17 cellular contexts compared by ENCODE assay signal in the genomic region with DNA sequence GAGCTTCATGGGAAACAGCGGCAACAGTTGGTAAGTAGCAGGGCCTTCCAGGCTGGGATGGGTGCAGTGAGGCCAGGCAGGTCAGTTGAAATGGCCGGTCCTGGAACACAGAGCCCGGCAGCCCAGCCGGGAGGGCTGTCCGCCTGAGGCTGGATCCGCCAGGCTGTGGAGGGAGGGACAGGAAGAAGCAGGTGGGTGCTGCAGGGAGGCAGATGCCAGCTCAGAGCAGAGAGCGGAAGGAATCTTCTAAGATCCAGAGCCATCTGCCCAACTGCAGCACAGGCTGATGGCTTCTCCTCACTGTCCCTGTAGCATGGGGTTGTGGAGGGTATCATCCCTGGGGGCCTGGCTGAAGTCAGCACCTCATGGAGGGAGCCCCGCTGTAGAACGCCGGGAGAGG. TPM values are rescaled to one million over a fixed set of nuclear protein-coding genes. Genes with fewer than 3 reads are reported as not detected.
DNase-seq lines count a peak whose midpoint lies in the region; TF ChIP-seq lines count a peak whose summit lies in the region.
"Had no signal": no experiment of that assay in that cellular context is flagged by ENCODE, and none has a peak within 500 bp of the region (broad histone marks: within the 10 kb centered on the region; RNA-seq: fewer than 3 reads in every experiment).

No MANE protein-coding gene starts in this region.

- no peaks in the 10 kb centered on the region for H3K79me2 ChIP-seq in hepatocyte

- H3K4me3 ChIP-seq in ascending aorta (peak overlapping the region; percentile 25 to 50), hepatocyte (no peak overlapping the region), stomach smooth muscle (ENCODE audit: low read length in 2 of 2) (peak overlapping the region; percentile 40 to 52)
- H3K4me3 ChIP-seq: HAP-1 had no signal

- H3K9me3 ChIP-seq in ascending aorta (no peaks in the 10 kb centered on the region), hepatocyte (ENCODE audit: low read depth) (no peaks in the 10 kb centered on the region), stomach smooth muscle (ENCODE audit: control insufficient read depth in 2 of 2, low read length in 2 of 2) (no peaks in the 10 kb centered on the region)
- H3K9me3 ChIP-seq: HAP-1 had no signal

- H3K4me2 ChIP-seq in hepatocyte: peak overlapping the region; percentile 73

- H3K36me3 ChIP-seq in ascending aorta (no peaks in the 10 kb centered on the region), hepatocyte (replicated peaks; ENCODE audit: insufficient read depth, low read depth) (no peaks in the 10 kb centered on the region), stomach smooth muscle (ENCODE audit: control insufficient read depth in 2 of 2, insufficient read depth in 2 of 2, low read length in 2 of 2) (no peaks in the 10 kb centered on the region)
- H3K36me3 ChIP-seq: HAP-1 had no signal

- peak; percentile 45 for DNase-seq in NCI-H1694 (lab: John Stamatoyannopoulos, UW)
- no peak for DNase-seq in ascending aorta (ENCODE audit: low spot score in 2 of 2)
- no peak for DNase-seq in hepatocyte (ENCODE audit: low spot score)
- DNase-seq in activated T-cell treated with anti-CD3 and anti-CD28 coated beads for 4 hours: no peak
- no peak for DNase-seq in effector CD4-positive, alpha-beta T cell
- no peak for DNase-seq in hepatic stellate cell (ENCODE audit: low spot score)
- no peak for DNase-seq in erythroblast (lab: John Stamatoyannopoulos, UW)
- DNase-seq: activated CD4-positive, alpha-beta memory T cell treated with anti-CD3 and anti-CD28 coated beads for 36 hours; CD4-positive, CD25-positive, alpha-beta regulatory T cell; KG1; NCI-H1417 treated with DMSO at 0.1 percent for 48 hours; NCI-H774; stimulated activated naive CD4-positive, alpha-beta T cell had no signal

- H2AFZ ChIP-seq in hepatocyte: no peak overlapping the region

- no peak overlapping the region for H3K9ac ChIP-seq in stomach smooth muscle (ENCODE audit: low read length in 2 of 2)

- TF ChIP-seq POLR2A in erythroblast (IDR thresholded peaks at IDR 0.05; ENCODE audit: low read length): no peak

- peaks cover 0 to 3% of the 10 kb centered on the region in 2 donors for H3K4me1 ChIP-seq in ascending aorta
- peaks cover 9% of the 10 kb centered on the region for H3K4me1 ChIP-seq in hepatocyte (ENCODE audit: insufficient read depth)
- peaks cover 4% of the 10 kb centered on the region for H3K4me1 ChIP-seq in stomach smooth muscle (ENCODE audit: control insufficient read depth, insufficient read depth, low read length)
- H3K4me1 ChIP-seq: HAP-1 had no signal

- 81% methylated on average over 10 of the region's 10 CpGs for WGBS in hepatocyte (ENCODE audit: low lambda C conversion rate, missing lambda C conversion rate)

- H4K20me1 ChIP-seq in hepatocyte (ENCODE audit: insufficient read depth, poor library complexity, severe bottlenecking): no peaks in the 10 kb centered on the region

- H3K27ac ChIP-seq in ascending aorta: no peak overlapping the region
- peak overlapping the region; percentile 48 for H3K27ac ChIP-seq in hepatocyte
- H3K27ac ChIP-seq in stomach smooth muscle (ENCODE audit: low read length): no peak overlapping the region

- H3K9me2 ChIP-seq in hepatocyte (replicated peaks; ENCODE audit: insufficient read depth): no peaks in the 10 kb centered on the region

- TF ChIP-seq CTCF in ascending aorta (IDR thresholded peaks at IDR 0.05): no peak
- TF ChIP-seq CTCF in hepatocyte (IDR thresholded peaks at IDR 0.05; ENCODE audit: poor library complexity): no peak

- H3K27me3 ChIP-seq in ascending aorta (no peaks in the 10 kb centered on the region), hepatocyte (no peaks in the 10 kb centered on the region), stomach smooth muscle (ENCODE audit: control insufficient read depth in 1 of 2, insufficient read depth in 2 of 2, low read length in 2 of 2) (no peaks in the 10 kb centered on the region)

- intact Hi-C loops in ascending aorta (cut with DNase I): loop anchor here (5.0 kb wide), 1 partner anchor 49 kb away; the partner anchor contains the start of gene B9D1

RNA-seq across cellular contexts. Expression of gene RNF112, which starts 0.6 kb away (rescaled TPM):
- total RNA-seq in ascending aorta (0.53 TPM), hepatocyte (5.4 and 7.8 TPM in 2 replicates)
- 8.6 and 11.3 TPM in 2 replicates for polyA plus RNA-seq in hepatocyte
- total RNA-seq: renal cortical epithelial cell had no signal
- polyA plus RNA-seq: CD4-positive, CD25-positive, alpha-beta regulatory T cell had no signal

RNA-seq across cellular contexts. Expression of gene MFAP4, which starts 24.7 kb away (rescaled TPM):
- total RNA-seq in ascending aorta: 280 TPM
- 360 and 362 TPM in 2 replicates for total RNA-seq in hepatocyte
- 739 and 801 TPM in 2 replicates for polyA plus RNA-seq in hepatocyte
- total RNA-seq: activated CD4-positive, alpha-beta memory T cell treated with anti-CD3 and anti-CD28 coated beads for 36 hours; activated T-helper 2 cell treated with anti-CD3 and anti-CD28 coated beads, Interferon-gamma antibody, Interleukin-2, Interleukin-4, amounts not matched to agents 10 μg/mL and 5 μg/mL and 100 μg/mL, durations not matched to agents 14 hours and 24 hours and 36 hours; CD4-positive, CD25-positive, alpha-beta regulatory T cell had no signal
- polyA plus RNA-seq: CD4-positive, CD25-positive, alpha-beta regulatory T cell had no signal

RNA-seq across cellular contexts. Expression of gene MAPK7, which starts 33.3 kb away (rescaled TPM):
- 146 TPM for total RNA-seq in ascending aorta
- 19.9 and 26.1 TPM in 2 replicates for total RNA-seq in hepatocyte
- polyA plus RNA-seq in hepatocyte: 36.9 and 49.0 TPM in 2 replicates

RNA-seq across cellular contexts. Expression of gene B9D1, which starts 49.1 kb away (rescaled TPM):
- total RNA-seq in ascending aorta (49.1 TPM), hepatocyte (19.0 and 29.6 TPM in 2 replicates)
- polyA plus RNA-seq in hepatocyte: 30.8 and 51.3 TPM in 2 replicates
